In genomic region chr14:68210729-68211299, GRCh38 we compare ENCODE assay signal across 8 cellular contexts.
DNase-seq lines count a peak whose midpoint lies in the region; ATAC-seq, FAIRE-seq and TF ChIP-seq lines count a peak whose summit lies in the region.

No MANE protein-coding gene starts in this region.

- H3K36me3 ChIP-seq in CD4-positive, CD25-positive, alpha-beta regulatory T cell (ENCODE audit: control insufficient read depth, insufficient read depth, low read length), result no peaks in the 10 kb centered on the region
- H3K36me3 ChIP-seq in effector memory CD4-positive, alpha-beta T cell (ENCODE audit: control insufficient read depth, insufficient read depth, low read length), result no peaks in the 10 kb centered on the region
- no peaks in the 10 kb centered on the region for H3K36me3 ChIP-seq in naive thymus-derived CD4-positive, alpha-beta T cell (ENCODE audit: control insufficient read depth in 2 of 3, insufficient read depth in 3 of 3, low read length in 3 of 3)
- H3K36me3 ChIP-seq in upper lobe of right lung, result no peaks in the 10 kb centered on the region

- intact Hi-C loops in naive thymus-derived CD4-positive, alpha-beta T cell (cut with micrococcal nuclease), result loop anchor here (1.0 to 10.0 kb wide), 5 partner anchors 14 to 582 kb away; partner anchors contain the start of genes RAD51B (in 1 of the 2), ZFP36L1 (in 1 of the 2) and ZFYVE26 (in 1 of the 2)
- intact Hi-C loops in upper lobe of right lung (cut with DNase I), result no loop called here

- H3K27me3 ChIP-seq in CD4-positive, CD25-positive, alpha-beta regulatory T cell (ENCODE audit: control insufficient read depth, insufficient read depth, low read length), result no peaks in the 10 kb centered on the region
- no peaks in the 10 kb centered on the region for H3K27me3 ChIP-seq in effector memory CD4-positive, alpha-beta T cell (replicated peaks; ENCODE audit: control insufficient read depth, insufficient read depth, low read length, poor library complexity, severe bottlenecking)
- no peaks in the 10 kb centered on the region for H3K27me3 ChIP-seq in naive thymus-derived CD4-positive, alpha-beta T cell (ENCODE audit: control insufficient read depth in 2 of 2, insufficient read depth in 2 of 2, low read length in 2 of 2)
- no peaks in the 10 kb centered on the region for H3K27me3 ChIP-seq in upper lobe of right lung

- no peaks in the 10 kb centered on the region for H3K9me3 ChIP-seq in CD4-positive, CD25-positive, alpha-beta regulatory T cell (ENCODE audit: control insufficient read depth in 2 of 2, low read length in 2 of 2)
- H3K9me3 ChIP-seq in effector memory CD4-positive, alpha-beta T cell (ENCODE audit: control insufficient read depth, low read length), result no peaks in the 10 kb centered on the region
- H3K9me3 ChIP-seq in naive thymus-derived CD4-positive, alpha-beta T cell (ENCODE audit: control insufficient read depth in 2 of 3, low read length in 3 of 3), result no peaks in the 10 kb centered on the region
- H3K9me3 ChIP-seq in upper lobe of right lung, result no peaks in the 10 kb centered on the region

- peak overlapping the region; percentile 80 for H3K4me3 ChIP-seq in CD4-positive, CD25-positive, alpha-beta regulatory T cell (ENCODE audit: low read depth, low read length)
- peak overlapping the region; percentile 24 for H3K4me3 ChIP-seq in effector memory CD4-positive, alpha-beta T cell (ENCODE audit: insufficient read depth, low read depth, low read length, poor library complexity, severe bottlenecking)
- H3K4me3 ChIP-seq in naive thymus-derived CD4-positive, alpha-beta T cell (ENCODE audit: low read length), result peak overlapping the region; percentile 59
- H3K4me3 ChIP-seq in upper lobe of right lung, result peak overlapping the region; percentile 27

- peak; percentile 79 to 80 for ATAC-seq in CD4-positive, CD25-positive, alpha-beta regulatory T cell (ENCODE audit: low read depth in 2 of 2)
- peak; percentile 88 for ATAC-seq in GM19397 (IDR thresholded peaks at IDR 0.05; ENCODE audit: unreplicated experiment)
- ATAC-seq in HG03469 (IDR thresholded peaks at IDR 0.05; ENCODE audit: unreplicated experiment), result peak; percentile 71
- ATAC-seq in naive thymus-derived CD4-positive, alpha-beta T cell, result peak; percentile 86
- ATAC-seq in upper lobe of right lung, result peak; percentile 93

- peak overlapping the region; percentile 53 to 85 (median 85) for H3K27ac Mint-ChIP-seq in CD4-positive, CD25-positive, alpha-beta regulatory T cell
- H3K27ac Mint-ChIP-seq in naive thymus-derived CD4-positive, alpha-beta T cell, result peak overlapping the region; percentile 71 to 94 (median 87)

- TF ChIP-seq CTCF in upper lobe of right lung (IDR thresholded peaks at IDR 0.05), result no peak

- no peaks in the 10 kb centered on the region for H3K36me3 Mint-ChIP-seq in CD4-positive, CD25-positive, alpha-beta regulatory T cell
- H3K36me3 Mint-ChIP-seq in naive thymus-derived CD4-positive, alpha-beta T cell, result peaks cover 0 to 8% (median 0%) of the 10 kb centered on the region in 5 donors

- peak; percentile 2 to 82 (median 44) for DNase-seq in CD4-positive, CD25-positive, alpha-beta regulatory T cell
- DNase-seq in effector memory CD4-positive, alpha-beta T cell, result peak; percentile 8 to 31 (median 17)
- peak in 8 of 9 donors; percentile 10 to 54 (median 43) for DNase-seq in naive thymus-derived CD4-positive, alpha-beta T cell
- DNase-seq in upper lobe of right lung (no peak), NCI-H526 treated with DMSO at 0.1 percent for 48 hours (lab: John Stamatoyannopoulos, UW) (no peak)

- H3K4me3 Mint-ChIP-seq in CD4-positive, CD25-positive, alpha-beta regulatory T cell, result peak overlapping the region; percentile 52 to 88 (median 85)
- H3K4me3 Mint-ChIP-seq in naive thymus-derived CD4-positive, alpha-beta T cell, result peak overlapping the region; percentile 75 to 90 (median 88)

- peak; percentile 90 for FAIRE-seq in TTC549 (lab: Jason Lieb, UNC)

- CTCF ChIA-PET in naive thymus-derived CD4-positive, alpha-beta T cell (lab: Charles Lee), result no interaction called here

- peaks cover 21% of the 10 kb centered on the region for H3K4me1 ChIP-seq in CD4-positive, CD25-positive, alpha-beta regulatory T cell (ENCODE audit: control insufficient read depth, insufficient read depth, low read length, poor library complexity, severe bottlenecking)
- H3K4me1 ChIP-seq in effector memory CD4-positive, alpha-beta T cell (ENCODE audit: control insufficient read depth, insufficient read depth, low read length, poor library complexity, severe bottlenecking), result peaks cover 23% of the 10 kb centered on the region
- H3K4me1 ChIP-seq in naive thymus-derived CD4-positive, alpha-beta T cell (ENCODE audit: control insufficient read depth in 2 of 2, insufficient read depth in 2 of 2, low read length in 2 of 2), result peaks cover 28 to 33% of the 10 kb centered on the region in 2 donors
- H3K4me1 ChIP-seq in upper lobe of right lung, result peaks cover 44% of the 10 kb centered on the region

- no peaks in the 10 kb centered on the region for H3K9me3 Mint-ChIP-seq in CD4-positive, CD25-positive, alpha-beta regulatory T cell
- no peaks in the 10 kb centered on the region for H3K9me3 Mint-ChIP-seq in naive thymus-derived CD4-positive, alpha-beta T cell

- H3K27ac ChIP-seq in CD4-positive, CD25-positive, alpha-beta regulatory T cell (ENCODE audit: insufficient read depth, low read length, poor library complexity, severe bottlenecking), result peak overlapping the region; percentile 64
- peak overlapping the region; percentile 56 for H3K27ac ChIP-seq in effector memory CD4-positive, alpha-beta T cell (ENCODE audit: insufficient read depth, low read length, poor library complexity, severe bottlenecking)
- peak overlapping the region; percentile 23 for H3K27ac ChIP-seq in naive thymus-derived CD4-positive, alpha-beta T cell (ENCODE audit: low read depth, low read length)
- H3K27ac ChIP-seq in upper lobe of right lung, result peak overlapping the region; percentile 80

- no peaks in the 10 kb centered on the region for H3K27me3 Mint-ChIP-seq in CD4-positive, CD25-positive, alpha-beta regulatory T cell
- H3K27me3 Mint-ChIP-seq in naive thymus-derived CD4-positive, alpha-beta T cell, result peaks cover 0 to 2% (median 0%) of the 10 kb centered on the region in 5 donors

- peaks cover 13 to 36% (median 28%) of the 10 kb centered on the region in 4 donors for H3K4me1 Mint-ChIP-seq in CD4-positive, CD25-positive, alpha-beta regulatory T cell
- peaks cover 31 to 50% (median 38%) of the 10 kb centered on the region in 7 donors for H3K4me1 Mint-ChIP-seq in naive thymus-derived CD4-positive, alpha-beta T cell

- POLR2A ChIA-PET in naive thymus-derived CD4-positive, alpha-beta T cell (lab: Charles Lee), result interaction anchor here (0.6 to 1.5 kb wide), 2 partner anchors 13 to 611 kb away, joined by 3 to 4 read pairs; no protein-coding TSS in a partner anchor

Comparison
In these comparisons a context has a peak if more than half of its experiments do, and no peak if none do; other contexts are left out.
1. DNase-seq: peak in CD4-positive, CD25-positive, alpha-beta regulatory T cell (3 of 3), effector memory CD4-positive, alpha-beta T cell (3 of 3) and naive thymus-derived CD4-positive, alpha-beta T cell (8 of 9); none in upper lobe of right lung (single experiment) and NCI-H526 treated with DMSO at 0.1 percent for 48 hours (single experiment).
2. H3K27ac ChIP-seq: peak in every context shown above with its lines; median percentile 80 in upper lobe of right lung; 64 in CD4-positive, CD25-positive, alpha-beta regulatory T cell; 56 in effector memory CD4-positive, alpha-beta T cell; 23 in naive thymus-derived CD4-positive, alpha-beta T cell.
3. H3K4me3 ChIP-seq: peak in every context shown above with its lines; median percentile 80 in CD4-positive, CD25-positive, alpha-beta regulatory T cell; 59 in naive thymus-derived CD4-positive, alpha-beta T cell; 27 in upper lobe of right lung; 24 in effector memory CD4-positive, alpha-beta T cell.
4. Peak in every context shown above with its lines, with median percentiles within 50 percentile points of each other: ATAC-seq.